ENCODE assay signal across 1 cellular context in genomic region chr1:1058088-1058905, GRCh38.
TF ChIP-seq lines count a peak whose summit lies in the region.

No MANE protein-coding gene starts in this region.

TF ChIP-seq in IMR-90, 13 proteins besides CTCF, POLR2A, EP300 and RAD21 (continued from another document):
- no peak for TF ChIP-seq USF2 (IDR thresholded peaks at IDR 0.05; ENCODE audit: low read depth, low read length)
- TF ChIP-seq CEBPB (IDR thresholded peaks at IDR 0.05; ENCODE audit: low read depth, low read length) = no peak
- no peak for TF ChIP-seq RCOR1 (IDR thresholded peaks at IDR 0.05; ENCODE audit: insufficient replicate concordance, low read length)
- TF ChIP-seq SMC3 (IDR thresholded peaks at IDR 0.05; ENCODE audit: low read depth, low read length) = no peak
TF ChIP-seq in IMR-90: peak in this region for 0.
